ENCODE assay signal across 9 cellular contexts in the genomic region with DNA sequence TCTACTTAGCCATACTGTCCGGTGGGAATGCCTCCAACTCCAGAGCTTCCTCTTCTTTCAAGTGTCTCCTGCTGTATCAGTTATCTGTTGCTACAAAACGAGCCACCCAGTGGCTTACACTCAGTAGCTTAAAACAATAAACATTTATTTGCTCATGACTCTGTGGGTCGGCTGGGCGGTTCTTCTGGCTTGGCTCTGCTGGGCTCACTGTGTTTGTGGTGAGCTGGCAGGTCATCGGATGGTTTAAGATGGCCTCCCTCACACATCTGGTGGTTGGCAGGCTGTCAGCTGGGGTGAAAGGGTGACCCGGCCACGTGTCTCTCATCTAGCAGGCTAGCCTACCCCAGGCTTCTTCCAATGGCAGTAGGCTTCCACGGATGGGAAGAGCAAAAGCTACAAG.
DNase-seq lines count a peak whose midpoint lies in the region; ATAC-seq and TF ChIP-seq lines count a peak whose summit lies in the region.
"Had no signal": no experiment of that assay in that cellular context is flagged by ENCODE, and none has a peak within 500 bp of the region (broad histone marks: within the 10 kb centered on the region; RNA-seq: fewer than 3 reads in every experiment).

No MANE protein-coding gene starts in this region.

- no peak for ATAC-seq in HG03457 (IDR thresholded peaks at IDR 0.05; ENCODE audit: unreplicated experiment)
- no peak for ATAC-seq in HG03025 (IDR thresholded peaks at IDR 0.05; ENCODE audit: low FRiP score, unreplicated experiment)
- ATAC-seq in HG02610 (IDR thresholded peaks at IDR 0.05; ENCODE audit: unreplicated experiment): no peak

- H3K36me3 Mint-ChIP-seq in neural crest cell (ENCODE audit: low read depth): no peaks in the 10 kb centered on the region

- H3K27me3 ChIP-seq in BJ (ENCODE audit: control insufficient read depth, insufficient read depth, low read length): peaks cover 40% of the 10 kb centered on the region

- POLR2A ChIA-PET in BJ (lab: Charles Lee): interaction anchor here (0.5 to 0.8 kb wide), 4 partner anchors 99 to 1025 kb away, joined by 3 to 14 read pairs (median 4); partner anchors contain the start of genes SERTAD2 and UGP2

- H3K9me3 Mint-ChIP-seq in neural crest cell: no peaks in the 10 kb centered on the region

- no peaks in the 10 kb centered on the region for H3K4me1 Mint-ChIP-seq in neural crest cell

- no peak overlapping the region for H3K27ac Mint-ChIP-seq in neural crest cell (ENCODE audit: unreplicated experiment)

- peak overlapping the region; percentile 74 for H3K4me3 Mint-ChIP-seq in neural crest cell

- peak; percentile 79 for DNase-seq in BJ (ENCODE audit: low read depth)
- DNase-seq in MV-4-11 (lab: John Stamatoyannopoulos, UW): peak; percentile 27
- peak; percentile 74 for DNase-seq in dedifferentiated amniotic fluid mesenchymal stem cell (ENCODE audit: extremely low spot score)
- no peak for DNase-seq in neural crest cell (ENCODE audit: low read depth, low spot score)
- no peak for DNase-seq in NCI-H524 treated with DMSO at 0.1 percent for 48 hours (lab: John Stamatoyannopoulos, UW)
- DNase-seq: NCI-H526 had no signal

- CTCF ChIA-PET in BJ (lab: Yijun Ruan, JAX): interaction anchor here (0.8 to 3.6 kb wide), 21 partner anchors 10 to 343 kb away, joined by 3 to 34 read pairs (median 4); partner anchors contain the start of genes AFTPH and SERTAD2

- H3K4me3 ChIP-seq in BJ (ENCODE audit: low read depth, low read length): no peak overlapping the region

- no peaks in the 10 kb centered on the region for H3K36me3 ChIP-seq in BJ (ENCODE audit: control insufficient read depth, insufficient read depth, low read length)

- TF ChIP-seq CTCF in BJ (IDR thresholded peaks at IDR 0.05; ENCODE audit: insufficient read depth, low read depth, low read length) (peak; percentile 21; the same call in 1 of the 2 replicates), neural crest cell (conservative IDR thresholded peaks at IDR 0.05) (no peak)

- no peaks in the 10 kb centered on the region for H3K27me3 Mint-ChIP-seq in neural crest cell (ENCODE audit: low read depth)

Comparison
In these comparisons a context has a peak if more than half of its experiments do, and no peak if none do; other contexts are left out.
1. DNase-seq: peak in BJ (single experiment), MV-4-11 (single experiment) and dedifferentiated amniotic fluid mesenchymal stem cell (single experiment); none in neural crest cell (single experiment) and NCI-H524 treated with DMSO at 0.1 percent for 48 hours (single experiment).